11 cellular contexts compared by ENCODE assay signal in genomic region chr18:50937183-50937582, GRCh38.
"Had no signal": no experiment of that assay in that cellular context is flagged by ENCODE, and none has a peak within 500 bp of the region (broad histone marks: within the 10 kb centered on the region; RNA-seq: fewer than 3 reads in every experiment).

No MANE protein-coding gene starts in this region.

- H3K4me3 Mint-ChIP-seq: endodermal cell had no signal

- H3K4me3 ChIP-seq: dorsolateral prefrontal cortex, gastroesophageal sphincter, tibial nerve had no signal

- H3K9me3 Mint-ChIP-seq: endodermal cell had no signal

- H3K27ac ChIP-seq: dorsolateral prefrontal cortex, gastroesophageal sphincter, tibial nerve, WERI-Rb-1 had no signal

- H3K9me3 ChIP-seq: gastroesophageal sphincter, SK-N-SH, tibial nerve had no signal

- H3K4me1 ChIP-seq: gastroesophageal sphincter, tibial nerve had no signal

- DNase-seq: activated CD4-positive, alpha-beta T cell treated with anti-CD3 and anti-CD28 coated beads for 48 hours; activated gamma-delta T cell; dorsolateral prefrontal cortex; endodermal cell; Right ventricle myocardium superior; SK-N-SH; stimulated activated CD4-positive, alpha-beta T cell treated with anti-CD3 and anti-CD28 coated beads, Interleukin-1b, Interleukin-23, amount 100 ng/mL, for 48 hours; T-helper 1 cell; WERI-Rb-1 had no signal

- H3K4me1 Mint-ChIP-seq: endodermal cell had no signal

- H3K36me3 ChIP-seq: WERI-Rb-1 had no signal

- H3K27me3 ChIP-seq: dorsolateral prefrontal cortex, gastroesophageal sphincter, tibial nerve had no signal
